22 cellular contexts compared by ENCODE assay signal in the genomic region with DNA sequence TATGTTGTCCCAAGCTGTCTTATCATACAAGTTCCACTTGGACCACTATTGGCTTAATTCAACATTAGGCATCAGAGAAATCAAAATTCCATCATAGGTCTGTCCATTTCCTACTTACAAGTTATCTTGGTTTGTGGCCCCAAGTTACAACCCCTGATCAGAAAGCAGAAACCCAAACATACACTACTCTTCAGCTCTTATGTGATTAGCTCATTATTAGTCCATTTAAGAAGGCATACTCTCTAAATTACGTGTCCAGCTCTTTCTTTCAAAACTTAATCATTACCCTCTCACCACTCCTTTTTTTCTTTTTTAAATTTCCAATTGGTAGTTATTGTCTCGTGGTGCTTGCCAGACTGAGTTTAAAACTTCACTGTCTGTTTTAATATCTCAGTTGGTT.
"Had no signal": no experiment of that assay in that cellular context is flagged by ENCODE, and none has a peak within 500 bp of the region (broad histone marks: within the 10 kb centered on the region; RNA-seq: fewer than 3 reads in every experiment).

No MANE protein-coding gene starts in this region.

- ATAC-seq: effector memory CD8-positive, alpha-beta T cell; foreskin keratinocyte; gastroesophageal sphincter; heart left ventricle; left cardiac atrium; left lung; left ventricle myocardium superior; lower lobe of right lung; mucosa of descending colon had no signal

- H3K4me3 ChIP-seq: colonic mucosa, esophagus muscularis mucosa, gastroesophageal sphincter, heart left ventricle, hepatocyte, left lung, lower lobe of right lung, mucosa of descending colon had no signal

- DNase-seq: colonic mucosa; cortex of kidney; effector CD8-positive, alpha-beta T cell; effector memory CD8-positive, alpha-beta T cell; foreskin keratinocyte; heart left ventricle; hypothalamus; immature natural killer cell; islet precursor cell; left cardiac atrium; left lung; left ventricle myocardium superior; lower lobe of right lung; mesendoderm; midbrain; mucosa of descending colon; naive B cell had no signal

- H3K27me3 ChIP-seq: colonic mucosa, esophagus muscularis mucosa, foreskin keratinocyte, gastroesophageal sphincter, heart left ventricle, hepatocyte, left lung had no signal

- H3K4me2 ChIP-seq: hepatocyte had no signal

- H3K79me2 ChIP-seq: hepatocyte had no signal

- H3K4me1 ChIP-seq: colonic mucosa, foreskin keratinocyte, heart left ventricle, left lung, lower lobe of right lung had no signal

- H3K27ac ChIP-seq: colonic mucosa, foreskin keratinocyte, heart left ventricle, hepatocyte, left lung, lower lobe of right lung had no signal

- FAIRE-seq: endothelial cell of umbilical vein, frontal cortex had no signal

- H3K36me3 ChIP-seq: colonic mucosa, esophagus muscularis mucosa, gastroesophageal sphincter, heart left ventricle, left lung, lower lobe of right lung had no signal

- H2AFZ ChIP-seq: hepatocyte had no signal

- H3K9me3 ChIP-seq: colonic mucosa, esophagus muscularis mucosa, gastroesophageal sphincter, left lung, lower lobe of right lung, mucosa of descending colon had no signal
